In the genomic region with DNA sequence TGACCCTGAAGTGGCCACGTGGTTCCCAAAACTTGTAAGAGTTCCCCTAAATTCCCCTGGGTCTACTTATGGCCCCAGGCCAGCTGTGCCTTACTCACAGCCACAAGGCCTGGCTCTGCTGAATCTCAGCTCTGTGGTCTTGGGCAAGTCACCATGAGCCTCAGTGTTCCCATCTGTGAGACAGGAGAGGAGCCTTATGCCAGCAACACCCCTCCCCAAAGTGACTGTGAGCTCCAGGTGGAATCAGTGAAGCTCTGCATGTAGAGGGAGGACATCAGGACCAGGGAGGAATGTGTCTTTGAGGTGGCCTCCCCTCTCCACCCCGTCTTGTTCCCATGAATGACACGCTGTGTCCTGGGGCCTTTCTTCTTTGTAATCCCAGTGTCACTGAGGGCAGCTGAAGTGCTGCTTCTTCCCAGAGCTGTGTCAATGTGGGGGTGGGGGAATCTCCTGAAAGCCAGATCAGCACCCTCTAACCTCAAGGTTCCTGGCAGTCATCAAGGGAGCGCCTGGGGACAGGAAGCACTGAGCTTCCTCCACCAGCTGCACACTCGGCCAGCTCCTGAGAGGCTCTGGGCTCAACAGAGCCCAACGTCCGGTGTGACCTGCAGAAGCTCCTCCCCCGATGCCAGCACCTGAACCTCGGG, we compare ENCODE assay signal across 8 cellular contexts.
A peak's percentile ranks its signal among the peaks of the same experiment; 100 is the strongest.
DNase-seq lines count a peak whose midpoint lies in the region; ATAC-seq, FAIRE-seq and TF ChIP-seq lines count a peak whose summit lies in the region.

No MANE protein-coding gene starts in this region.

- peak; percentile 76 for DNase-seq in activated CD4-positive, alpha-beta T cell treated with anti-CD3 and anti-CD28 coated beads for 36 hours
- no peak for DNase-seq in activated CD4-positive, alpha-beta T cell treated with anti-CD3 and anti-CD28 coated beads for 1 hour
- DNase-seq in GM23248 (peak; percentile 89), MG63 (peak; percentile 77), astrocyte (ENCODE audit: low read depth) (peak; percentile 62), mucosa of descending colon (peak; percentile 41 to 84 (median 52)), SKM-1 (lab: John Stamatoyannopoulos, UW; ENCODE audit: unreplicated experiment) (no peak), small intestine (no peak)

- peaks cover 3% of the 10 kb centered on the region for H3K9me3 Mint-ChIP-seq in activated CD4-positive, alpha-beta T cell treated with anti-CD3 and anti-CD28 coated beads for 36 hours (ENCODE audit: low read depth)
- H3K9me3 Mint-ChIP-seq in astrocyte (ENCODE audit: unreplicated experiment) = peaks cover 3% of the 10 kb centered on the region

- CTCF ChIA-PET in activated CD4-positive, alpha-beta T cell treated with anti-CD3 and anti-CD28 coated beads for 36 hours (lab: Charles Lee) = interaction anchor here (0.6 to 3.6 kb wide), 14 partner anchors 8 to 1028 kb away, joined by 3 to 18 read pairs (median 5); no protein-coding TSS in a partner anchor

- in situ Hi-C loops in GM23248 (cut with MboI) = no loop called here

- no peak overlapping the region for H3K4me3 ChIP-seq in GM23248
- no peak overlapping the region for H3K4me3 ChIP-seq in MG63
- H3K4me3 ChIP-seq in astrocyte (ENCODE audit: insufficient read depth, low read depth, low read length) = no peak overlapping the region
- H3K4me3 ChIP-seq in mucosa of descending colon = no peak overlapping the region
- no peak overlapping the region for H3K4me3 ChIP-seq in small intestine (ENCODE audit: low read depth in 1 of 2, low read length in 2 of 2)

- FAIRE-seq in astrocyte (lab: Jason Lieb, UNC) = no peak
- FAIRE-seq in small intestine (lab: Jason Lieb, UNC) = no peak

- H3K9me3 ChIP-seq in GM23248 (ENCODE audit: low read depth) = no peaks in the 10 kb centered on the region
- H3K9me3 ChIP-seq in MG63 = peaks cover 9% of the 10 kb centered on the region
- H3K9me3 ChIP-seq in astrocyte (ENCODE audit: insufficient read depth, low read depth, low read length) = no peaks in the 10 kb centered on the region
- H3K9me3 ChIP-seq in mucosa of descending colon = no peaks in the 10 kb centered on the region
- H3K9me3 ChIP-seq in small intestine (ENCODE audit: control insufficient read depth, low read depth) = no peaks in the 10 kb centered on the region

- intact Hi-C loops in activated CD4-positive, alpha-beta T cell treated with anti-CD3 and anti-CD28 coated beads for 36 hours (cut with DNase I, micrococcal nuclease) = loop anchor here (1.0 to 2.0 kb wide), 3 partner anchors 11 to 406 kb away; no protein-coding TSS in a partner anchor
- intact Hi-C loops in mucosa of descending colon (cut with DNase I, micrococcal nuclease) = no loop called here

- no peak overlapping the region for H3K4me3 Mint-ChIP-seq in activated CD4-positive, alpha-beta T cell treated with anti-CD3 and anti-CD28 coated beads for 36 hours
- no peak overlapping the region for H3K4me3 Mint-ChIP-seq in astrocyte (ENCODE audit: unreplicated experiment)

- H3K4me2 ChIP-seq in GM23248 (ENCODE audit: unreplicated experiment) (peak overlapping the region; percentile 39), astrocyte (ENCODE audit: low read length) (peak overlapping the region; percentile 46)

- H4K20me1 ChIP-seq in GM23248 (ENCODE audit: insufficient read depth) (no peaks in the 10 kb centered on the region), astrocyte (ENCODE audit: insufficient read depth, low read length) (no peaks in the 10 kb centered on the region)

- no peak overlapping the region for H2AFZ ChIP-seq in GM23248
- no peak overlapping the region for H2AFZ ChIP-seq in astrocyte (ENCODE audit: low read depth, low read length)

- peak; percentile 31 for ATAC-seq in activated CD4-positive, alpha-beta T cell treated with anti-CD3 and anti-CD28 coated beads for 36 hours
- peak; percentile 68 for ATAC-seq in mucosa of descending colon

- H3K4me1 ChIP-seq in GM23248 (ENCODE audit: insufficient read depth) = peaks cover 50% of the 10 kb centered on the region
- H3K4me1 ChIP-seq in astrocyte (ENCODE audit: insufficient read depth, low read length) = peaks cover 54% of the 10 kb centered on the region
- H3K4me1 ChIP-seq in mucosa of descending colon (ENCODE audit: low read depth) = peaks cover 12% of the 10 kb centered on the region
- H3K4me1 ChIP-seq in small intestine (ENCODE audit: control insufficient read depth in 2 of 2, insufficient read depth in 1 of 2, low read depth in 1 of 2, low read length in 1 of 2) = peaks cover 0 to 9% of the 10 kb centered on the region in 2 donors

- H3K9ac ChIP-seq in GM23248 (no peak overlapping the region), astrocyte (ENCODE audit: low read length) (no peak overlapping the region)

- H3K27me3 ChIP-seq in GM23248 (replicated peaks; ENCODE audit: insufficient read depth) (0 out of 2 replicates have a peak, but pooled peaks cover 5% of the 10 kb centered on the region), MG63 (no peaks in the 10 kb centered on the region), astrocyte (ENCODE audit: insufficient read depth, low read length) (peaks cover 3% of the 10 kb centered on the region), small intestine (ENCODE audit: control insufficient read depth in 2 of 2, insufficient read depth in 2 of 2, low read length in 2 of 2) (no peaks in the 10 kb centered on the region)

- H3K27ac Mint-ChIP-seq in activated CD4-positive, alpha-beta T cell treated with anti-CD3 and anti-CD28 coated beads for 36 hours = peak overlapping the region; percentile 79
- no peak overlapping the region for H3K27ac Mint-ChIP-seq in astrocyte (ENCODE audit: unreplicated experiment)

- POLR2A ChIA-PET in activated CD4-positive, alpha-beta T cell treated with anti-CD3 and anti-CD28 coated beads for 36 hours (lab: Charles Lee) = interaction anchor here (0.7 to 2.3 kb wide), 7 partner anchors 9 to 747 kb away, joined by 3 to 14 read pairs (median 5); no protein-coding TSS in a partner anchor

- WGBS in GM23248 (ENCODE audit: low coverage in 1 of 2, low lambda C conversion rate in 2 of 2, missing lambda C conversion rate in 2 of 2), 2 experiments = 46 to 55% methylated on average over 9 of the region's 9 CpGs
- WGBS in small intestine, 3 donors = 40 to 51% (median 44%) methylated on average over 9 of the region's 9 CpGs

- no peak overlapping the region for H3K27ac ChIP-seq in GM23248
- H3K27ac ChIP-seq in astrocyte (ENCODE audit: low read depth, low read length) = no peak overlapping the region
- peak overlapping the region in 1 of 2 donors; percentile 32 for H3K27ac ChIP-seq in small intestine (ENCODE audit: low read depth in 1 of 2, low read length in 1 of 2)

- peaks cover 5% of the 10 kb centered on the region for H3K36me3 Mint-ChIP-seq in activated CD4-positive, alpha-beta T cell treated with anti-CD3 and anti-CD28 coated beads for 36 hours (ENCODE audit: low read depth)
- peaks cover 3% of the 10 kb centered on the region for H3K36me3 Mint-ChIP-seq in astrocyte (ENCODE audit: low read depth, unreplicated experiment)

- peaks cover 2% of the 10 kb centered on the region for H3K27me3 Mint-ChIP-seq in activated CD4-positive, alpha-beta T cell treated with anti-CD3 and anti-CD28 coated beads for 36 hours
- peaks cover 33% of the 10 kb centered on the region for H3K27me3 Mint-ChIP-seq in astrocyte (ENCODE audit: low read depth, unreplicated experiment)

- H3K36me3 ChIP-seq in GM23248 (ENCODE audit: low read depth) (no peaks in the 10 kb centered on the region), MG63 (no peaks in the 10 kb centered on the region), astrocyte (ENCODE audit: insufficient read depth, low read length) (no peaks in the 10 kb centered on the region), mucosa of descending colon (ENCODE audit: low read depth) (no peaks in the 10 kb centered on the region), small intestine (ENCODE audit: control insufficient read depth in 2 of 2, insufficient read depth in 2 of 2, low read length in 2 of 2) (no peaks in the 10 kb centered on the region)

- TF ChIP-seq CTCF in astrocyte (IDR thresholded peaks at IDR 0.05; ENCODE audit: insufficient read depth, low read depth, low read length) = no peak
- TF ChIP-seq CTCF in mucosa of descending colon (IDR thresholded peaks at IDR 0.05) = no peak

- peaks cover 27% of the 10 kb centered on the region for H3F3A ChIP-seq in GM23248 (ENCODE audit: insufficient read depth)

- H3K9me2 ChIP-seq in GM23248 (ENCODE audit: insufficient read depth) = no peaks in the 10 kb centered on the region

- peaks cover 77% of the 10 kb centered on the region for H3K4me1 Mint-ChIP-seq in activated CD4-positive, alpha-beta T cell treated with anti-CD3 and anti-CD28 coated beads for 36 hours
- peaks cover 49% of the 10 kb centered on the region for H3K4me1 Mint-ChIP-seq in astrocyte (ENCODE audit: low read depth, unreplicated experiment)

- H3K79me2 ChIP-seq in GM23248 (ENCODE audit: insufficient read depth) (no peaks in the 10 kb centered on the region), astrocyte (ENCODE audit: insufficient read depth, low read length) (no peaks in the 10 kb centered on the region)

Comparison
In these comparisons a context has a peak if more than half of its experiments do, and no peak if none do; other contexts are left out.
1. DNase-seq: peak in activated CD4-positive, alpha-beta T cell treated with anti-CD3 and anti-CD28 coated beads for 36 hours (single experiment), GM23248 (single experiment), MG63 (single experiment), astrocyte (single experiment) and mucosa of descending colon (3 of 3); none in activated CD4-positive, alpha-beta T cell treated with anti-CD3 and anti-CD28 coated beads for 1 hour (single experiment), SKM-1 (single experiment) and small intestine (single experiment).
2. intact Hi-C loops: an anchor here in activated CD4-positive, alpha-beta T cell treated with anti-CD3 and anti-CD28 coated beads for 36 hours (1.0 to 2.0 kb wide); none called in mucosa of descending colon.